29 cellular contexts compared by ENCODE assay signal in genomic region chr2:148490840-148491439, GRCh38.
"Had no signal": no experiment of that assay in that cellular context is flagged by ENCODE, and none has a peak within 500 bp of the region (broad histone marks: within the 10 kb centered on the region; RNA-seq: fewer than 3 reads in every experiment).

No MANE protein-coding gene starts in this region.

- H3K9me3 Mint-ChIP-seq: activated CD4-positive, alpha-beta T cell treated with anti-CD3 and anti-CD28 coated beads, Interleukin-2, amount 10 ng/mL, durations not matched to agents 24 days and 14 days; activated CD8-positive, alpha-beta T cell treated with anti-CD3 and anti-CD28 coated beads for 36 hours; activated naive CD4-positive, alpha-beta T cell treated with anti-CD3 and anti-CD28 coated beads, Interleukin-2, amount 50 U/mL, for 24 hours; activated naive CD8-positive, alpha-beta T cell treated with anti-CD3 and anti-CD28 coated beads, Interleukin-2, amount 10 ng/mL, durations not matched to agents 7 days and 5 days; activated T-cell treated with anti-CD3 and anti-CD28 coated beads, Interleukin-2, amount 50 U/mL, for 72 hours; activated T-helper 17 cell treated with anti-CD3 and anti-CD28 coated beads, Interleukin-2, amount 50 U/mL, for 72 hours; T-helper 1 cell treated with Interleukin-12 subunit alpha and Interleukin-12 subunit beta and Interleukin-4 antibody, amounts not matched to agents 30 μg/mL and 1 μg/mL, for 36 hours; T-helper 2 cell treated with Interferon-gamma antibody and Interleukin-4, amounts not matched to agents 5 μg/mL and 100 μg/mL, for 36 hours had no signal

- H3K27ac ChIP-seq: ascending aorta, Peyer's patch, SJSA1 had no signal

- ATAC-seq: activated CD8-positive, alpha-beta T cell treated with anti-CD3 and anti-CD28 coated beads for 36 hours; activated T-cell treated with anti-CD3 and anti-CD28 coated beads, Interleukin-2, amount 50 U/mL, for 72 hours; activated T-helper 17 cell treated with anti-CD3 and anti-CD28 coated beads, Interleukin-2, amount 50 U/mL, for 72 hours; PC-3 had no signal

- H3K4me1 ChIP-seq: ascending aorta, Peyer's patch, SJSA1 had no signal

- H3K4me1 Mint-ChIP-seq: activated CD4-positive, alpha-beta T cell treated with anti-CD3 and anti-CD28 coated beads, Interleukin-2, amount 10 ng/mL, durations not matched to agents 24 days and 14 days; activated naive CD8-positive, alpha-beta T cell treated with anti-CD3 and anti-CD28 coated beads, Interleukin-2, amount 10 ng/mL, durations not matched to agents 7 days and 5 days; activated T-helper 17 cell treated with anti-CD3 and anti-CD28 coated beads, Interleukin-2, amount 50 U/mL, for 72 hours had no signal

- H3K4me3 Mint-ChIP-seq: activated CD4-positive, alpha-beta T cell treated with anti-CD3 and anti-CD28 coated beads, Interleukin-2, amount 10 ng/mL, durations not matched to agents 24 days and 14 days; activated CD8-positive, alpha-beta T cell treated with anti-CD3 and anti-CD28 coated beads for 36 hours; activated naive CD4-positive, alpha-beta T cell treated with anti-CD3 and anti-CD28 coated beads, Interleukin-2, amount 50 U/mL, for 24 hours; activated naive CD8-positive, alpha-beta T cell treated with anti-CD3 and anti-CD28 coated beads, Interleukin-2, amount 10 ng/mL, durations not matched to agents 7 days and 5 days; activated T-cell treated with anti-CD3 and anti-CD28 coated beads, Interleukin-2, amount 50 U/mL, for 72 hours; activated T-helper 17 cell treated with anti-CD3 and anti-CD28 coated beads, Interleukin-2, amount 50 U/mL, for 72 hours; T-helper 1 cell treated with Interleukin-12 subunit alpha and Interleukin-12 subunit beta and Interleukin-4 antibody, amounts not matched to agents 30 μg/mL and 1 μg/mL, for 36 hours; T-helper 2 cell treated with Interferon-gamma antibody and Interleukin-4, amounts not matched to agents 5 μg/mL and 100 μg/mL, for 36 hours had no signal

- H3K36me3 ChIP-seq: MG63, SJSA1 had no signal

- H3K9me3 ChIP-seq: ascending aorta, MG63, Peyer's patch, SJSA1 had no signal

- H3K27me3 ChIP-seq: ascending aorta, MG63, Peyer's patch, SJSA1 had no signal

- H3K27ac Mint-ChIP-seq: activated CD4-positive, alpha-beta T cell treated with anti-CD3 and anti-CD28 coated beads, Interleukin-2, amount 10 ng/mL, durations not matched to agents 24 days and 14 days; activated CD8-positive, alpha-beta T cell treated with anti-CD3 and anti-CD28 coated beads for 36 hours; activated naive CD4-positive, alpha-beta T cell treated with anti-CD3 and anti-CD28 coated beads, Interleukin-2, amount 50 U/mL, for 24 hours; activated naive CD8-positive, alpha-beta T cell treated with anti-CD3 and anti-CD28 coated beads, Interleukin-2, amount 10 ng/mL, durations not matched to agents 7 days and 5 days; activated T-cell treated with anti-CD3 and anti-CD28 coated beads, Interleukin-2, amount 50 U/mL, for 72 hours; activated T-helper 17 cell treated with anti-CD3 and anti-CD28 coated beads, Interleukin-2, amount 50 U/mL, for 72 hours; T-helper 1 cell treated with Interleukin-12 subunit alpha and Interleukin-12 subunit beta and Interleukin-4 antibody, amounts not matched to agents 30 μg/mL and 1 μg/mL, for 36 hours; T-helper 2 cell treated with Interferon-gamma antibody and Interleukin-4, amounts not matched to agents 5 μg/mL and 100 μg/mL, for 36 hours had no signal

- H3K27me3 Mint-ChIP-seq: activated CD4-positive, alpha-beta T cell treated with anti-CD3 and anti-CD28 coated beads, Interleukin-2, amount 10 ng/mL, durations not matched to agents 24 days and 14 days; activated CD8-positive, alpha-beta T cell treated with anti-CD3 and anti-CD28 coated beads for 36 hours; activated naive CD4-positive, alpha-beta T cell treated with anti-CD3 and anti-CD28 coated beads, Interleukin-2, amount 50 U/mL, for 24 hours; activated naive CD8-positive, alpha-beta T cell treated with anti-CD3 and anti-CD28 coated beads, Interleukin-2, amount 10 ng/mL, durations not matched to agents 7 days and 5 days; activated T-helper 17 cell treated with anti-CD3 and anti-CD28 coated beads, Interleukin-2, amount 50 U/mL, for 72 hours had no signal

- H3K4me3 ChIP-seq: ascending aorta, MG63, Peyer's patch, SJSA1 had no signal

- DNase-seq: activated CD4-positive, alpha-beta T cell treated with anti-CD3 and anti-CD28 coated beads, Interleukin-2, amount 10 ng/mL, durations not matched to agents 24 days and 14 days; activated CD4-positive, alpha-beta T cell treated with anti-CD3 and anti-CD28 coated beads, Interleukin-2, amount 50 U/mL, for 4 hours; activated CD8-positive, alpha-beta T cell treated with anti-CD3 and anti-CD28 coated beads for 36 hours; activated effector memory CD4-positive, alpha-beta T cell treated with anti-CD3 and anti-CD28 coated beads, Interleukin-2, amount 50 U/mL, for 16 hours; activated naive CD4-positive, alpha-beta T cell; activated naive CD8-positive, alpha-beta T cell treated with anti-CD3 and anti-CD28 coated beads, Interleukin-2, amount 10 ng/mL, durations not matched to agents 7 days and 5 days; activated T-cell treated with anti-CD3 and anti-CD28 coated beads, Interleukin-2, amount 50 U/mL, for 1 hour; activated T-cell treated with anti-CD3 and anti-CD28 coated beads, Interleukin-2, amount 50 U/mL, for 72 hours; amygdala; Kasumi-1; KG1; MG63; NCI-H1048; NCI-H1436 treated with DMSO at 0.1 percent for 48 hours; NCI-H1694 treated with DMSO at 0.1 percent for 48 hours; NCI-H2029; NCI-H345; NCI-H524 treated with DMSO at 0.1 percent for 48 hours; NK-92 treated with Interleukin-12 subunit alpha and Interleukin-12 subunit beta, amount 100 ng/mL, for 24 hours; PC-3; Peyer's patch; RPMI8226; SHP77 treated with DMSO at 0.1 percent for 48 hours had no signal
